ENCODE assay signal across 17 cellular contexts in genomic region chr5:169753795-169754194, GRCh38.
DNase-seq lines count a peak whose midpoint lies in the region; FAIRE-seq and TF ChIP-seq lines count a peak whose summit lies in the region.
"Had no signal": no experiment of that assay in that cellular context is flagged by ENCODE, and none has a peak within 500 bp of the region (broad histone marks: within the 10 kb centered on the region; RNA-seq: fewer than 3 reads in every experiment).

No MANE protein-coding gene starts in this region.

- no peaks in the 10 kb centered on the region for H3K9me3 ChIP-seq in astrocyte (ENCODE audit: insufficient read depth, low read depth, low read length)
- H3K9me3 ChIP-seq: stomach had no signal

- no peak overlapping the region for H3K27ac ChIP-seq in astrocyte (ENCODE audit: low read depth, low read length)
- H3K27ac ChIP-seq: KMS-11, stomach had no signal

- no peak overlapping the region for H3K4me2 ChIP-seq in astrocyte (ENCODE audit: low read length)
- H3K4me2 ChIP-seq: KMS-11 had no signal

- no peak overlapping the region for H2AFZ ChIP-seq in astrocyte (ENCODE audit: low read depth, low read length)

- no peaks in the 10 kb centered on the region for H3K4me1 ChIP-seq in astrocyte (ENCODE audit: insufficient read depth, low read length)
- H3K4me1 ChIP-seq: stomach had no signal

- H3K27me3 ChIP-seq in astrocyte (ENCODE audit: insufficient read depth, low read length), result no peaks in the 10 kb centered on the region

- H3K27ac Mint-ChIP-seq in astrocyte (ENCODE audit: unreplicated experiment), result no peak overlapping the region
- no peak overlapping the region for H3K27ac Mint-ChIP-seq in progenitor cell of endocrine pancreas
- H3K27ac Mint-ChIP-seq: activated B cell treated with CpG ODN at 0.5 μM for 24 hours had no signal

- no peaks in the 10 kb centered on the region for H4K20me1 ChIP-seq in astrocyte (ENCODE audit: insufficient read depth, low read length)

- H3K4me3 Mint-ChIP-seq in astrocyte (ENCODE audit: unreplicated experiment), result no peak overlapping the region
- no peak overlapping the region for H3K4me3 Mint-ChIP-seq in progenitor cell of endocrine pancreas (ENCODE audit: low read depth)
- H3K4me3 Mint-ChIP-seq: activated B cell treated with CpG ODN at 0.5 μM for 24 hours; CD8-positive, alpha-beta memory T cell; naive thymus-derived CD4-positive, alpha-beta T cell had no signal

- no peaks in the 10 kb centered on the region for H3K36me3 Mint-ChIP-seq in astrocyte (ENCODE audit: low read depth, unreplicated experiment)
- no peaks in the 10 kb centered on the region for H3K36me3 Mint-ChIP-seq in progenitor cell of endocrine pancreas (ENCODE audit: insufficient read depth)

- H3K4me1 Mint-ChIP-seq in astrocyte (ENCODE audit: low read depth, unreplicated experiment) (peaks cover 3% of the 10 kb centered on the region), progenitor cell of endocrine pancreas (ENCODE audit: low read depth) (peaks cover 2% of the 10 kb centered on the region)
- H3K4me1 Mint-ChIP-seq: activated B cell treated with CpG ODN at 0.5 μM for 24 hours had no signal

- TF ChIP-seq CTCF in AG09319 (IDR thresholded peaks at IDR 0.05; ENCODE audit: low read depth, low read length) (no peak), astrocyte (IDR thresholded peaks at IDR 0.05; ENCODE audit: insufficient read depth, low read depth, low read length) (no peak), progenitor cell of endocrine pancreas (IDR thresholded peaks at IDR 0.05; ENCODE audit: unreplicated experiment) (no peak)

- DNase-seq in AG09319 (ENCODE audit: extremely low read depth, low read depth), result peak; percentile 52
- peak; percentile 77 for DNase-seq in GM03348 (ENCODE audit: low spot score)
- peak; percentile 78 for DNase-seq in astrocyte (ENCODE audit: low read depth)
- DNase-seq in iris pigment epithelial cell (ENCODE audit: low read depth), result peak; percentile 71
- DNase-seq in progenitor cell of endocrine pancreas (ENCODE audit: low spot score, unreplicated experiment), result no peak
- no peak for DNase-seq in retina
- no peak for DNase-seq in urothelium cell line (ENCODE audit: low spot score)
- DNase-seq in KG1 (lab: John Stamatoyannopoulos, UW), result no peak
- DNase-seq: activated B cell treated with CpG ODN at 0.5 μM for 24 hours; CD8-positive, alpha-beta memory T cell; GF-D8; naive thymus-derived CD4-positive, alpha-beta T cell; NCI-H2081 treated with DMSO at 0.1 percent for 48 hours; stomach had no signal

- H3K9ac ChIP-seq in astrocyte (ENCODE audit: low read length), result no peak overlapping the region
- H3K9ac ChIP-seq: KMS-11 had no signal

- FAIRE-seq in astrocyte (lab: Jason Lieb, UNC) (no peak), urothelium cell line (lab: Jason Lieb, UNC) (no peak)
- FAIRE-seq: H54, keratinocyte had no signal

- H3K79me2 ChIP-seq in astrocyte (ENCODE audit: insufficient read depth, low read length), result no peaks in the 10 kb centered on the region

- no peak overlapping the region for H3K4me3 ChIP-seq in astrocyte (ENCODE audit: insufficient read depth, low read depth, low read length)
- H3K4me3 ChIP-seq: stomach had no signal

- no peaks in the 10 kb centered on the region for H3K36me3 ChIP-seq in astrocyte (ENCODE audit: insufficient read depth, low read length)
- H3K36me3 ChIP-seq: stomach had no signal

- H3K27me3 Mint-ChIP-seq in astrocyte (ENCODE audit: low read depth, unreplicated experiment) (peaks cover 10% of the 10 kb centered on the region), progenitor cell of endocrine pancreas (peaks cover 75% of the 10 kb centered on the region)
- H3K27me3 Mint-ChIP-seq: activated B cell treated with CpG ODN at 0.5 μM for 24 hours; CD8-positive, alpha-beta memory T cell; naive thymus-derived CD4-positive, alpha-beta T cell had no signal

- H3K9me3 Mint-ChIP-seq in astrocyte (ENCODE audit: unreplicated experiment) (peaks cover 6% of the 10 kb centered on the region), progenitor cell of endocrine pancreas (ENCODE audit: low read depth) (no peaks in the 10 kb centered on the region)
- H3K9me3 Mint-ChIP-seq: activated B cell treated with CpG ODN at 0.5 μM for 24 hours; CD8-positive, alpha-beta memory T cell had no signal

Comparison
In these comparisons a context has a peak if more than half of its experiments do, and no peak if none do; other contexts are left out.
1. DNase-seq: peak in AG09319 (single experiment), GM03348 (single experiment), astrocyte (single experiment) and iris pigment epithelial cell (single experiment); none in progenitor cell of endocrine pancreas (single experiment), retina (single experiment), urothelium cell line (single experiment) and KG1 (single experiment).